ENCODE assay signal across 18 cellular contexts in the genomic region with DNA sequence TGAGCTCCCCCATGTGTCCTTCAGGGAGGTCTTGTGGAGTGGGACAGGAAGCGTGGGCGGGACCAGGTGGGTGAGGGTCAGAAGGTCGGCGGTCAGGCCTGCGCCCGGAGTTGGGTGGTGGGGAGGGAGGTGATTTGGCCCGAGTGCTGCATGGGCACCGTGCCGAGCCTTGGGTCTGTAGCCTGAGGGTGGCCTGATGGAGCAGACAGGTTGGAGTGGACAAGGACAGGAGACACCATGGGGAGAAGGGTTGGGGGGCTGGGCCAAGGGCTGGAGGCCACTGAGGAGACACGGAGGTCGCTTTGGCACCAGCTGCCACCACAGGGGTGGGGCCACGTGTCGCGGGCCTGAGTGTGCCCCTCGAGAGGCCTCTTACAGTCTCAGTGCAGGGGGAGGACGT. TPM values are rescaled to one million over a fixed set of nuclear protein-coding genes. Genes with fewer than 3 reads are reported as not detected.
DNase-seq lines count a peak whose midpoint lies in the region; ATAC-seq and TF ChIP-seq lines count a peak whose summit lies in the region.
"Had no signal": no experiment of that assay in that cellular context is flagged by ENCODE, and none has a peak within 500 bp of the region (broad histone marks: within the 10 kb centered on the region; RNA-seq: fewer than 3 reads in every experiment).

No MANE protein-coding gene starts in this region.

- H3K9me3 Mint-ChIP-seq in activated naive CD8-positive, alpha-beta T cell treated with anti-CD3 and anti-CD28 coated beads for 36 hours, result no peaks in the 10 kb centered on the region
- no peaks in the 10 kb centered on the region for H3K9me3 Mint-ChIP-seq in activated naive CD8-positive, alpha-beta T cell treated with anti-CD3 and anti-CD28 coated beads, Interleukin-2, amount 50 U/mL, for 24 hours
- H3K9me3 Mint-ChIP-seq in nephron progenitor cell (no peaks in the 10 kb centered on the region), type B pancreatic cell (no peaks in the 10 kb centered on the region)
- H3K9me3 Mint-ChIP-seq: CD8-positive, alpha-beta T cell had no signal

- H3K27ac ChIP-seq in SK-N-MC, result peak overlapping the region; percentile 77
- H3K27ac ChIP-seq: A549 had no signal

- no peak for DNase-seq in activated naive CD8-positive, alpha-beta T cell treated with anti-CD3 and anti-CD28 coated beads for 36 hours
- DNase-seq in activated naive CD8-positive, alpha-beta T cell treated with anti-CD3 and anti-CD28 coated beads, Interleukin-2, amount 50 U/mL, for 24 hours, result no peak
- DNase-seq in SK-N-MC (ENCODE audit: low read depth, low spot score) (no peak), nephron progenitor cell (no peak), type B pancreatic cell (ENCODE audit: extremely low spot score, unreplicated experiment) (no peak), GM03348 (ENCODE audit: low spot score) (no peak), NCI-H2227 (lab: John Stamatoyannopoulos, UW; ENCODE audit: unreplicated experiment) (no peak), ecto neural progenitor cell (ENCODE audit: low spot score) (no peak)
- DNase-seq: CD8-positive, alpha-beta T cell; DMS79 treated with DMSO at 0.1 percent for 48 hours; GDM1; Kasumi-1; NCI-H1930; NCI-H2171; NCI-H774; SIG-M5 had no signal

- H3K36me3 Mint-ChIP-seq in activated naive CD8-positive, alpha-beta T cell treated with anti-CD3 and anti-CD28 coated beads for 36 hours, result peaks cover 5% of the 10 kb centered on the region
- H3K36me3 Mint-ChIP-seq in activated naive CD8-positive, alpha-beta T cell treated with anti-CD3 and anti-CD28 coated beads, Interleukin-2, amount 50 U/mL, for 24 hours (ENCODE audit: low read depth), result peaks cover 11% of the 10 kb centered on the region
- H3K36me3 Mint-ChIP-seq in nephron progenitor cell (ENCODE audit: low read depth), result peaks cover 46% of the 10 kb centered on the region
- peaks cover 20% of the 10 kb centered on the region for H3K36me3 Mint-ChIP-seq in type B pancreatic cell

- H3K27ac Mint-ChIP-seq in activated naive CD8-positive, alpha-beta T cell treated with anti-CD3 and anti-CD28 coated beads for 36 hours, result peak overlapping the region; percentile 53
- no peak overlapping the region for H3K27ac Mint-ChIP-seq in activated naive CD8-positive, alpha-beta T cell treated with anti-CD3 and anti-CD28 coated beads, Interleukin-2, amount 50 U/mL, for 24 hours
- H3K27ac Mint-ChIP-seq in nephron progenitor cell (peak overlapping the region; percentile 93), type B pancreatic cell (peak overlapping the region; percentile 28)
- H3K27ac Mint-ChIP-seq: CD8-positive, alpha-beta T cell had no signal

- no peak overlapping the region for H3K9ac ChIP-seq in SK-N-MC (ENCODE audit: insufficient read length)

- no peak overlapping the region for H3K4me3 Mint-ChIP-seq in activated naive CD8-positive, alpha-beta T cell treated with anti-CD3 and anti-CD28 coated beads for 36 hours
- no peak overlapping the region for H3K4me3 Mint-ChIP-seq in activated naive CD8-positive, alpha-beta T cell treated with anti-CD3 and anti-CD28 coated beads, Interleukin-2, amount 50 U/mL, for 24 hours
- no peak overlapping the region for H3K4me3 Mint-ChIP-seq in nephron progenitor cell
- H3K4me3 Mint-ChIP-seq in type B pancreatic cell, result no peak overlapping the region
- H3K4me3 Mint-ChIP-seq: CD8-positive, alpha-beta T cell had no signal

- no peak overlapping the region for H3K4me3 ChIP-seq in SK-N-MC
- H3K4me3 ChIP-seq: A549 had no signal

- no peak for ATAC-seq in activated naive CD8-positive, alpha-beta T cell treated with anti-CD3 and anti-CD28 coated beads, Interleukin-2, amount 50 U/mL, for 24 hours
- ATAC-seq: A549; CD8-positive, alpha-beta T cell had no signal

- peaks cover 16% of the 10 kb centered on the region for H3K4me1 Mint-ChIP-seq in activated naive CD8-positive, alpha-beta T cell treated with anti-CD3 and anti-CD28 coated beads for 36 hours
- H3K4me1 Mint-ChIP-seq in activated naive CD8-positive, alpha-beta T cell treated with anti-CD3 and anti-CD28 coated beads, Interleukin-2, amount 50 U/mL, for 24 hours, result peaks cover 7% of the 10 kb centered on the region
- peaks cover 20% of the 10 kb centered on the region for H3K4me1 Mint-ChIP-seq in nephron progenitor cell
- peaks cover 11% of the 10 kb centered on the region for H3K4me1 Mint-ChIP-seq in type B pancreatic cell (ENCODE audit: unreplicated experiment)

- H3K9me3 ChIP-seq in SK-N-MC (ENCODE audit: low read depth, low read length), result no peaks in the 10 kb centered on the region
- H3K9me3 ChIP-seq: A549 had no signal

- no peaks in the 10 kb centered on the region for H3K27me3 Mint-ChIP-seq in activated naive CD8-positive, alpha-beta T cell treated with anti-CD3 and anti-CD28 coated beads for 36 hours
- H3K27me3 Mint-ChIP-seq in activated naive CD8-positive, alpha-beta T cell treated with anti-CD3 and anti-CD28 coated beads, Interleukin-2, amount 50 U/mL, for 24 hours, result no peaks in the 10 kb centered on the region
- no peaks in the 10 kb centered on the region for H3K27me3 Mint-ChIP-seq in nephron progenitor cell (ENCODE audit: low read depth, poor library complexity)
- no peaks in the 10 kb centered on the region for H3K27me3 Mint-ChIP-seq in type B pancreatic cell

- peaks cover 33% of the 10 kb centered on the region; the same call in 1 of the 2 replicates for H3K36me3 ChIP-seq in SK-N-MC (ENCODE audit: insufficient read depth, low read length)

- no peak for TF ChIP-seq CTCF in nephron progenitor cell (IDR thresholded peaks at IDR 0.05)
- TF ChIP-seq CTCF in type B pancreatic cell (conservative IDR thresholded peaks at IDR 0.05), result no peak

RNA-seq across cellular contexts. Expression of a gene that starts 53.1 kb away (rescaled TPM):
- total RNA-seq in activated naive CD8-positive, alpha-beta T cell treated with anti-CD3 and anti-CD28 coated beads for 36 hours, result 10 to 100 TPM; 26.3 to 30.3 TPM
- 82.6 and 109 TPM in 2 replicates for total RNA-seq in type B pancreatic cell (ENCODE audit: low replicate concordance)

RNA-seq across cellular contexts. Expression of a gene that starts 57.7 kb away (rescaled TPM):
- total RNA-seq in activated naive CD8-positive, alpha-beta T cell treated with anti-CD3 and anti-CD28 coated beads for 36 hours, result not detected
- 0.38 and 0.46 TPM in 2 replicates for total RNA-seq in type B pancreatic cell (ENCODE audit: low replicate concordance)
- total RNA-seq: CD8-positive, alpha-beta T cell; NCI-H460 had no signal
